15 cellular contexts compared by ENCODE assay signal in the genomic region with DNA sequence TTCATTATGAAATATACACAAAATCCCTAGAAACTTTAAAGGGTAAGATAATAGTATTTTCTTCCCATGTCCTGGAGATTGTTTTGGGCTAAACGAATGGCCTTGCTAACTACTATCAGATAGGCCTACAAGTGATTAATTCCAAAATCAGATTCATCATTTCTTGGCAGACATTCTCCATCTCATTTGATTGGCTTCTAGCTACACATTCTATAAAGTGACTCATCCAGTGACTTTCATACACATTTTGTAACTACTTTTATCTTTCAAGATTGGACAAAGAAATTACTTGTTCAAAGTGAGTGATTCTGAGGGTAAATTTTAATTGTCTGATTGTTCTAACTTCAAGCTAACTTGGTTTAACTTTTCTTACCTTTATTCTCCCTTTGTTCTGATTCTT.
A peak's percentile ranks its signal among the peaks of the same experiment; 100 is the strongest.
DNase-seq lines count a peak whose midpoint lies in the region; ATAC-seq and TF ChIP-seq lines count a peak whose summit lies in the region.
"Had no signal": no experiment of that assay in that cellular context is flagged by ENCODE, and none has a peak within 500 bp of the region (broad histone marks: within the 10 kb centered on the region; RNA-seq: fewer than 3 reads in every experiment).

No MANE protein-coding gene starts in this region.

- no peak overlapping the region for H2AFZ ChIP-seq in ACC112 (ENCODE audit: low read length, unreplicated experiment)
- H2AFZ ChIP-seq: neural progenitor cell had no signal

- no peak overlapping the region for H3K4me3 Mint-ChIP-seq in CD4-positive, alpha-beta T cell
- peak overlapping the region in 1 of 3 donors; percentile 92 for H3K4me3 Mint-ChIP-seq in T-cell
- H3K4me3 Mint-ChIP-seq: neural progenitor cell had no signal

- H3K9me3 Mint-ChIP-seq in CD4-positive, alpha-beta T cell: no peaks in the 10 kb centered on the region
- no peaks in the 10 kb centered on the region for H3K9me3 Mint-ChIP-seq in T-cell
- H3K9me3 Mint-ChIP-seq: neural progenitor cell had no signal

- no peak for TF ChIP-seq CTCF in CD4-positive, alpha-beta T cell (IDR thresholded peaks at IDR 0.05)
- TF ChIP-seq CTCF in fibroblast of mammary gland (conservative IDR thresholded peaks at IDR 0.05; ENCODE audit: control insufficient read depth, insufficient read depth, low read depth, low read length) (no peak), right atrium auricular region (IDR thresholded peaks at IDR 0.05) (no peak)

- H3K36me3 ChIP-seq in ACC112 (ENCODE audit: insufficient read depth, low read length) (no peaks in the 10 kb centered on the region), right atrium auricular region (no peaks in the 10 kb centered on the region)

- H3K4me3 ChIP-seq in ACC112 (ENCODE audit: low read depth, low read length) (no peak overlapping the region), fibroblast of mammary gland (ENCODE audit: control insufficient read depth, low read depth, low read length) (no peak overlapping the region), right atrium auricular region (no peak overlapping the region)
- H3K4me3 ChIP-seq: neural progenitor cell, SK-N-MC, testis had no signal

- H3K9me3 ChIP-seq in CD4-positive, alpha-beta T cell (ENCODE audit: control insufficient read depth, low read length): no peaks in the 10 kb centered on the region
- H3K9me3 ChIP-seq in right atrium auricular region: no peaks in the 10 kb centered on the region
- H3K9me3 ChIP-seq: testis had no signal

- POLR2A ChIA-PET in CD4-positive, alpha-beta T cell (lab: Charles Lee): interaction anchor here (1.5 to 3.7 kb wide), 2 partner anchors 9 to 27 kb away, joined by 3 to 24 read pairs; no protein-coding TSS in a partner anchor
- POLR2A ChIA-PET in T-cell (lab: Charles Lee): interaction anchor here in 1 of 2 donors (0.6 kb wide), 1 partner anchor 53 kb away, joined by 3 read pairs; no protein-coding TSS in a partner anchor

- no peak for ATAC-seq in CD4-positive, alpha-beta T cell (ENCODE audit: poor library complexity)
- ATAC-seq in T-cell (replicated peaks in 1 of 4) (no peak), HG03460 (IDR thresholded peaks at IDR 0.05; ENCODE audit: unreplicated experiment) (no peak)

- CTCF ChIA-PET in CD4-positive, alpha-beta T cell (lab: Charles Lee): interaction anchor here (0.9 to 2.3 kb wide), 4 partner anchors 18 to 48 kb away, joined by 3 to 7 read pairs (median 6); no protein-coding TSS in a partner anchor
- CTCF ChIA-PET in T-cell (lab: Charles Lee): interaction anchor here in 1 of 2 donors (1.6 kb wide), 1 partner anchor 9 kb away, joined by 10 read pairs; no protein-coding TSS in a partner anchor

- H3K27me3 Mint-ChIP-seq in CD4-positive, alpha-beta T cell: no peaks in the 10 kb centered on the region
- no peaks in the 10 kb centered on the region for H3K27me3 Mint-ChIP-seq in T-cell

- H3K4me1 ChIP-seq in ACC112 (ENCODE audit: control insufficient read depth, insufficient read depth, low read length, unreplicated experiment) (peaks cover 36% of the 10 kb centered on the region), right atrium auricular region (no peaks in the 10 kb centered on the region)
- H3K4me1 ChIP-seq: neural progenitor cell, testis had no signal

- peaks cover 72% of the 10 kb centered on the region for H3K36me3 Mint-ChIP-seq in CD4-positive, alpha-beta T cell (ENCODE audit: low read depth)
- H3K36me3 Mint-ChIP-seq in T-cell: peaks cover 48% of the 10 kb centered on the region

- peaks cover 86% of the 10 kb centered on the region for H3K4me1 Mint-ChIP-seq in CD4-positive, alpha-beta T cell (ENCODE audit: low read depth)
- peaks cover 81 to 90% (median 82%) of the 10 kb centered on the region in 3 donors for H3K4me1 Mint-ChIP-seq in T-cell

- H3K79me2 ChIP-seq in ACC112 (ENCODE audit: control insufficient read depth, insufficient read depth, low read length, unreplicated experiment): no peaks in the 10 kb centered on the region

- H3K27ac Mint-ChIP-seq in CD4-positive, alpha-beta T cell: peak overlapping the region; percentile 76
- H3K27ac Mint-ChIP-seq in T-cell: peak overlapping the region; percentile 69 to 85
- H3K27ac Mint-ChIP-seq: neural progenitor cell had no signal

- H3K27ac ChIP-seq in ACC112 (ENCODE audit: low read depth, low read length) (peak overlapping the region; percentile 14; the same call in 1 of the 2 replicates), right atrium auricular region (no peak overlapping the region)
- no peak overlapping the region for H3K27ac ChIP-seq in CD4-positive, alpha-beta T cell (ENCODE audit: low read depth, low read length)
- H3K27ac ChIP-seq: neural progenitor cell, SK-N-MC, testis had no signal

- intact Hi-C loops in CD4-positive, alpha-beta T cell (cut with DNase I, micrococcal nuclease): loop anchor here in 1 of 2 experiments (10.0 kb wide), 1 partner anchor 47 kb away; no protein-coding TSS in a partner anchor

- H3K27me3 ChIP-seq in ACC112 (ENCODE audit: insufficient read depth, low read length) (no peaks in the 10 kb centered on the region), right atrium auricular region (no peaks in the 10 kb centered on the region)
- H3K27me3 ChIP-seq in CD4-positive, alpha-beta T cell (ENCODE audit: control insufficient read depth, insufficient read depth, low read length): no peaks in the 10 kb centered on the region
- H3K27me3 ChIP-seq: neural progenitor cell, testis had no signal

- no peak for DNase-seq in CD4-positive, alpha-beta T cell
- DNase-seq in T-cell (no peak), fibroblast of mammary gland (ENCODE audit: low read depth) (peak; percentile 81), COR-L47 (lab: John Stamatoyannopoulos, UW) (no peak), activated gamma-delta T cell treated with Interleukin-2 at 50 U/mL for 16 hours (no peak), right atrium auricular region (ENCODE audit: low spot score) (no peak)
- DNase-seq: C1 segment of cervical spinal cord, head of caudate nucleus, kidney, NCI-H1694 treated with DMSO at 0.1 percent for 48 hours, testis had no signal
